In the genomic region with DNA sequence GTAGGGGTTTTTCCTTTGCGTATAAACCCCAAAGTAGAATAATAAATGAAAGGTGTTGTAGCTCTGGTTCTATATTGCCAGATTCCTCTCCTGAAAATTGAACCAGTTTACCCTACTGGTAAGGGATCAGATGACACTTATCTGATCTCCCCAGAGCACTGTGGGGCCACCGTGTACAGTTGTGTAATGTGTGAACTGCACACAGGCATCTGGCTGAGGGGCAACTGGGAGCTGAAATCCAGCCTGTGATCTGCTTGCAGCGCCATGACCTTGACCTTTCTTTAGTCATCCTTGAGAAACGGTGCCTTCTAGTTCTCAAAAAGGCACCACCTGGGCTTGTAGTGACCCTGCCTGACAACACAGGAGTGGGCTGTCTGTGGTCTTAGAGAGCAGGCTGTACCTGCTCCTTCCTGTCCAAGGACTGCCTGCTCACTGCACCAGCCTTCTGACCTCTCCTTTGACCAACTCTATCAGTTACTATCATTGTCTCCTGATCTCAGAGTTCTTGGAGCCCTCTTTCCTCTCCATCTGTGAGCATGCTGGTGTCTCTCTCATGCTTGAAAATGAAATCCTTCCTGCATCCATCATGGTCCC, we compare ENCODE assay signal across 27 cellular contexts. TPM values are rescaled to one million over a fixed set of nuclear protein-coding genes. Genes with fewer than 3 reads are reported as not detected.
DNase-seq lines count a peak whose midpoint lies in the region; FAIRE-seq and TF ChIP-seq lines count a peak whose summit lies in the region.
"Had no signal": no experiment of that assay in that cellular context is flagged by ENCODE, and none has a peak within 500 bp of the region (broad histone marks: within the 10 kb centered on the region; RNA-seq: fewer than 3 reads in every experiment).

No MANE protein-coding gene starts in this region.

- no peak for TF ChIP-seq EP300 in H1 (IDR thresholded peaks at IDR 0.05; ENCODE audit: borderline replicate concordance in 1 of 2, low read depth in 2 of 2, low read length in 2 of 2)

- no peaks in the 10 kb centered on the region; the same call in 1 of the 2 replicates for H3K23me2 ChIP-seq in H1 (ENCODE audit: low read depth, low read length)

- no peak overlapping the region for H3K4me3 Mint-ChIP-seq in type B pancreatic cell
- no peak overlapping the region for H3K4me3 Mint-ChIP-seq in endothelial cell (ENCODE audit: unreplicated experiment)
- H3K4me3 Mint-ChIP-seq: CD4-positive, alpha-beta memory T cell; mesothelial cell of epicardium; neural crest cell; T-helper 2 cell treated with Interferon-gamma antibody and Interleukin-4, amounts not matched to agents 5 μg/mL and 100 μg/mL, for 36 hours had no signal

- CTCF ChIA-PET in H1 (lab: Charles Lee; ENCODE audit: partially characterized antibody): interaction anchor here (0.6 to 2.7 kb wide), 12 partner anchors 10 to 88 kb away, joined by 3 to 15 read pairs (median 4); no protein-coding TSS in a partner anchor

- H3K27ac ChIP-seq in cardiac muscle cell (peak overlapping the region; percentile 42), right atrium auricular region (no peak overlapping the region), H1 (ENCODE audit: low read depth, low read length) (no peak overlapping the region)
- H3K27ac ChIP-seq: PC-9, spleen, uterus had no signal

- H3K4me3 ChIP-seq in cardiac muscle cell: no peak overlapping the region
- no peak overlapping the region for H3K4me3 ChIP-seq in right atrium auricular region
- no peak overlapping the region for H3K4me3 ChIP-seq in NB4 (ENCODE audit: low read depth, low read length)
- H3K4me3 ChIP-seq in H1 (ENCODE audit: extremely low read depth in 1 of 4, insufficient read depth in 2 of 4, low read depth in 3 of 4, low read length in 4 of 4): no peak overlapping the region
- H3K4me3 ChIP-seq: PC-9, spleen, uterus had no signal

- H3K23ac ChIP-seq in H1 (ENCODE audit: insufficient read length): no peak overlapping the region

- H3K27me3 ChIP-seq in cardiac muscle cell: no peaks in the 10 kb centered on the region
- no peaks in the 10 kb centered on the region for H3K27me3 ChIP-seq in right atrium auricular region
- no peaks in the 10 kb centered on the region for H3K27me3 ChIP-seq in H1 (replicated peaks in 1 of 4; ENCODE audit: control insufficient read depth in 3 of 4, extremely low read depth in 1 of 4, insufficient read depth in 3 of 4, low read length in 3 of 4)
- H3K27me3 ChIP-seq: spleen, uterus had no signal

- no peak overlapping the region for H2BK120ac ChIP-seq in H1 (replicated peaks; ENCODE audit: low read depth, low read length)

- TF ChIP-seq POLR2A in NB4 (IDR thresholded peaks at IDR 0.05; ENCODE audit: extremely low read depth, insufficient read length): no peak
- TF ChIP-seq POLR2A in H1 (IDR thresholded peaks at IDR 0.05; ENCODE audit: control extremely low read depth in 1 of 2, low read depth in 2 of 2, low read length in 2 of 2): no peak

- peak overlapping the region; percentile 80; the same call in 1 of the 2 replicates for H2AFZ ChIP-seq in H1 (ENCODE audit: low read length)
- H2AFZ ChIP-seq: PC-9 had no signal

- no peaks in the 10 kb centered on the region for H3K27me3 Mint-ChIP-seq in type B pancreatic cell
- no peaks in the 10 kb centered on the region for H3K27me3 Mint-ChIP-seq in endothelial cell (ENCODE audit: unreplicated experiment)

- no peak for FAIRE-seq in H1 (lab: Jason Lieb, UNC)

- no peak overlapping the region for H2BK12ac ChIP-seq in H1 (ENCODE audit: low read depth, low read length)

- H4K8ac ChIP-seq in H1 (ENCODE audit: extremely low read depth, insufficient read depth, low read length): no peak overlapping the region

- no peaks in the 10 kb centered on the region for H3K9me3 Mint-ChIP-seq in type B pancreatic cell
- H3K9me3 Mint-ChIP-seq in endothelial cell (ENCODE audit: unreplicated experiment): no peaks in the 10 kb centered on the region
- H3K9me3 Mint-ChIP-seq: activated naive CD4-positive, alpha-beta T cell treated with anti-CD3 and anti-CD28 coated beads, Interleukin-2, amount 50 U/mL, for 72 hours; CD4-positive, alpha-beta memory T cell; mesothelial cell of epicardium; neural crest cell; T-helper 2 cell treated with Interferon-gamma antibody and Interleukin-4, amounts not matched to agents 5 μg/mL and 100 μg/mL, for 36 hours had no signal

- no peak overlapping the region for H3K4me2 ChIP-seq in H1 (ENCODE audit: insufficient read depth in 1 of 2, low read depth in 2 of 2, low read length in 2 of 2)
- H3K4me2 ChIP-seq: PC-9 had no signal

- H3K79me1 ChIP-seq in H1 (ENCODE audit: low read depth, low read length): no peaks in the 10 kb centered on the region

- H4K91ac ChIP-seq in H1 (replicated peaks; ENCODE audit: insufficient read length, low read length): no peak overlapping the region

- peaks cover 9% of the 10 kb centered on the region for H3K4me1 Mint-ChIP-seq in type B pancreatic cell (ENCODE audit: unreplicated experiment)
- peaks cover 11% of the 10 kb centered on the region for H3K4me1 Mint-ChIP-seq in endothelial cell (ENCODE audit: unreplicated experiment)

- no peak overlapping the region for H2BK5ac ChIP-seq in H1 (ENCODE audit: low read depth, low read length)

- POLR2A ChIA-PET in H1 (lab: Charles Lee; ENCODE audit: partially characterized antibody): no interaction called here

- H2AK5ac ChIP-seq in H1 (ENCODE audit: low read depth, low read length): no peak overlapping the region

- WGBS in H1 (ENCODE audit: extremely low coverage in 1 of 2, insufficient coverage in 1 of 2, insufficient read length in 1 of 2, insufficient replicate concordance in 2 of 2, low coverage in 1 of 2, low lambda C conversion rate in 2 of 2, missing lambda C conversion rate in 1 of 2), 2 experiments: 84% methylated on average over 4 of the region's 4 CpGs; no CpG with 5 or more reads in 1 of the 2 experiments

- H3K4me1 ChIP-seq in cardiac muscle cell (ENCODE audit: low read depth) (peaks cover 8% of the 10 kb centered on the region), right atrium auricular region (no peaks in the 10 kb centered on the region), H1 (replicated peaks in 1 of 4; ENCODE audit: control insufficient read depth in 3 of 4, insufficient read depth in 4 of 4, low read length in 3 of 4) (no peaks in the 10 kb centered on the region)
- H3K4me1 ChIP-seq: spleen, uterus had no signal

- no peak overlapping the region for H2BK15ac ChIP-seq in H1 (ENCODE audit: low read length)

- no peak for TF ChIP-seq CTCF in cardiac muscle cell (IDR thresholded peaks at IDR 0.05; ENCODE audit: low read depth, low read length)
- TF ChIP-seq CTCF in right atrium auricular region (IDR thresholded peaks at IDR 0.05): no peak
- no peak for TF ChIP-seq CTCF in NB4 (IDR thresholded peaks at IDR 0.05; ENCODE audit: low read depth, low read length)
- TF ChIP-seq CTCF in H1 (IDR thresholded peaks at IDR 0.05; ENCODE audit: control extremely low read depth in 1 of 3, insufficient read depth in 1 of 3, low read depth in 1 of 3, low read length in 3 of 3): no peak
- TF ChIP-seq CTCF in type B pancreatic cell (conservative IDR thresholded peaks at IDR 0.05): peak; percentile 25
- no peak for TF ChIP-seq CTCF in endothelial cell (IDR thresholded peaks at IDR 0.05; ENCODE audit: unreplicated experiment)

- no peak overlapping the region for H3K14ac ChIP-seq in H1 (ENCODE audit: insufficient read length)

- H3K9ac ChIP-seq in H1 (replicated peaks in 1 of 4; ENCODE audit: extremely low read depth in 1 of 4, low read depth in 3 of 4, low read length in 3 of 4): no peak overlapping the region

- H4K20me1 ChIP-seq in H1 (replicated peaks in 1 of 2; ENCODE audit: control insufficient read depth in 1 of 2, insufficient read depth in 2 of 2, low read length in 2 of 2): no peaks in the 10 kb centered on the region

- H3K36me3 ChIP-seq in cardiac muscle cell (no peaks in the 10 kb centered on the region), right atrium auricular region (no peaks in the 10 kb centered on the region), H1 (ENCODE audit: control insufficient read depth in 2 of 4, insufficient read depth in 4 of 4, low read length in 3 of 4) (no peaks in the 10 kb centered on the region)
- H3K36me3 ChIP-seq: spleen, uterus had no signal

- no peak overlapping the region for H4K5ac ChIP-seq in H1 (ENCODE audit: insufficient read length, low read depth, low read length)

- no peak for TF ChIP-seq RAD21 in H1 (IDR thresholded peaks at IDR 0.05 in 1 of 2, conservative IDR thresholded peaks at IDR 0.05 in 1 of 2; ENCODE audit: low read depth in 2 of 2, low read length in 2 of 2)

- H3K56ac ChIP-seq in H1 (replicated peaks; ENCODE audit: insufficient read length, low read depth, low read length): no peak overlapping the region

- no peaks in the 10 kb centered on the region for H3K36me3 Mint-ChIP-seq in type B pancreatic cell
- H3K36me3 Mint-ChIP-seq in endothelial cell (ENCODE audit: low read depth, unreplicated experiment): no peaks in the 10 kb centered on the region
- H3K36me3 Mint-ChIP-seq: activated naive CD4-positive, alpha-beta T cell treated with anti-CD3 and anti-CD28 coated beads, Interleukin-2, amount 50 U/mL, for 72 hours; CD4-positive, alpha-beta memory T cell; mesothelial cell of epicardium had no signal

- no peaks in the 10 kb centered on the region for H3K79me2 ChIP-seq in H1 (ENCODE audit: control insufficient read depth in 1 of 2, insufficient read depth in 2 of 2, low read length in 2 of 2)

- no peak overlapping the region for H3K4ac ChIP-seq in H1 (replicated peaks; ENCODE audit: insufficient read length, low read depth, low read length)

- no peaks in the 10 kb centered on the region for H3K9me3 ChIP-seq in cardiac muscle cell (ENCODE audit: low read depth)
- no peaks in the 10 kb centered on the region for H3K9me3 ChIP-seq in right atrium auricular region
- no peaks in the 10 kb centered on the region for H3K9me3 ChIP-seq in H1 (ENCODE audit: insufficient read depth in 2 of 2, low read depth in 1 of 2, low read length in 1 of 2)
- H3K9me3 ChIP-seq: spleen, uterus had no signal

- peak in 1 of 2 donors; percentile 5 for DNase-seq in cardiac muscle cell (ENCODE audit: low read depth in 1 of 2, low spot score in 1 of 2)
- DNase-seq in right atrium auricular region (ENCODE audit: low spot score): no peak
- peak; percentile 69 for DNase-seq in NB4 (ENCODE audit: low read depth)
- no peak for DNase-seq in H1 (ENCODE audit: low read depth in 1 of 2, low spot score in 2 of 2)
- no peak for DNase-seq in type B pancreatic cell (ENCODE audit: extremely low spot score, unreplicated experiment)
- DNase-seq in CD1c-positive myeloid dendritic cell (ENCODE audit: extremely low spot score): no peak
- DNase-seq in endothelial cell (ENCODE audit: low spot score): no peak
- DNase-seq in effector CD8-positive, alpha-beta T cell (lab: John Stamatoyannopoulos, UW): no peak
- DNase-seq: activated CD8-positive, alpha-beta memory T cell treated with anti-CD3 and anti-CD28 coated beads for 24 hours; CD4-positive, alpha-beta memory T cell; DMS79; NCI-H1436; NCI-H82; PC-9; SIG-M5; spleen; stimulated activated CD8-positive, alpha-beta memory T cell treated with anti-CD3 and anti-CD28 coated beads, Interleukin-4, amount 100 ng/mL, for 48 hours; substantia nigra; uterus had no signal

- H3K27ac Mint-ChIP-seq in type B pancreatic cell (no peak overlapping the region), endothelial cell (ENCODE audit: unreplicated experiment) (no peak overlapping the region)
- H3K27ac Mint-ChIP-seq: activated naive CD4-positive, alpha-beta T cell treated with anti-CD3 and anti-CD28 coated beads, Interleukin-2, amount 50 U/mL, for 72 hours; CD4-positive, alpha-beta memory T cell; mesothelial cell of epicardium; progenitor cell of endocrine pancreas; T-helper 2 cell treated with Interferon-gamma antibody and Interleukin-4, amounts not matched to agents 5 μg/mL and 100 μg/mL, for 36 hours had no signal

- H2BK20ac ChIP-seq in H1 (ENCODE audit: low read length): no peak overlapping the region

- no peak overlapping the region for H3K18ac ChIP-seq in H1 (ENCODE audit: extremely low read depth, low read length)

RNA-seq across cellular contexts. Expression of a gene that starts 40.2 kb away (rescaled TPM):
- total RNA-seq in cardiac muscle cell (0.21 TPM in 1 of 2 replicates, not detected in the other), right atrium auricular region (under 1 TPM in 1 of 2 donors, not detected in 1; 0.08 TPM), type B pancreatic cell (ENCODE audit: low replicate concordance) (not detected in 2 replicates), endothelial cell (ENCODE audit: unreplicated experiment) (not detected)
- polyA plus RNA-seq in cardiac muscle cell (not detected in 2 replicates), H1 (2011; rRNA removed) (not detected in 2 replicates)
- total RNA-seq in H1 (2021; fragmentation: NEBNext Ultra II Directional; extraction: Animal tissue kit (Norgen Biotek cat#: 25700)): not detected in 2 replicates
- polyA plus RNA-seq in H1 (2011; cell fraction: cytosol; rRNA removed): not detected
- not detected for polyA plus RNA-seq in H1 (2011; cell fraction: nucleus; rRNA removed)
- polyA plus RNA-seq in H1 (2012, experiment 1 of 2): not detected in 4 replicates
- not detected for polyA plus RNA-seq in H1 (2012, experiment 2 of 2)
- polyA plus RNA-seq in H1 (2013, experiment 1 of 2): 0.02 TPM
- polyA plus RNA-seq in H1 (2013, experiment 2 of 2): not detected
- not detected in 2 replicates for polyA minus RNA-seq in H1 (2011; rRNA and poly(A)+ RNA removed)
- not detected for polyA minus RNA-seq in H1 (2011; cell fraction: cytosol; rRNA and poly(A)+ RNA removed)
- not detected for polyA minus RNA-seq in H1 (2011; cell fraction: nucleus; rRNA and poly(A)+ RNA removed)
- total RNA-seq: activated naive CD4-positive, alpha-beta T cell treated with anti-CD3 and anti-CD28 coated beads, Interleukin-2, amount 50 U/mL, for 72 hours; CD4-positive, alpha-beta memory T cell; HT-29; kidney epithelial cell; neural crest cell; spleen had no signal
- polyA plus RNA-seq: AG04450; CD4-positive, alpha-beta memory T cell; spleen had no signal

RNA-seq across cellular contexts. Expression of a gene that starts 56.2 kb away (rescaled TPM):
- total RNA-seq in cardiac muscle cell: 6.8 and 7.0 TPM in 2 replicates
- polyA plus RNA-seq in cardiac muscle cell: 3.8 and 4.4 TPM in 2 replicates
- 10 to 100 TPM in 1 of 2 donors, 1 to 10 TPM in 1; 7.2 to 12.0 TPM for total RNA-seq in right atrium auricular region
- 10.9 and 11.4 TPM in 2 replicates for total RNA-seq in H1 (2021; fragmentation: NEBNext Ultra II Directional; extraction: Animal tissue kit (Norgen Biotek cat#: 25700))
- 2.2 and 3.7 TPM in 2 replicates for polyA plus RNA-seq in H1 (2011; rRNA removed)
- 3.4 TPM for polyA plus RNA-seq in H1 (2011; cell fraction: cytosol; rRNA removed)
- polyA plus RNA-seq in H1 (2011; cell fraction: nucleus; rRNA removed): 2.7 TPM
- polyA plus RNA-seq in H1 (2012, experiment 1 of 2): 3.0 to 6.3 TPM (median 4.2 TPM) in 4 replicates
- 0.38 TPM for polyA plus RNA-seq in H1 (2012, experiment 2 of 2)
- 11.1 TPM for polyA plus RNA-seq in H1 (2013, experiment 1 of 2)
- 12.4 TPM for polyA plus RNA-seq in H1 (2013, experiment 2 of 2)
- 24.4 and 34.0 TPM in 2 replicates for polyA minus RNA-seq in H1 (2011; rRNA and poly(A)+ RNA removed)
- 9.8 TPM for polyA minus RNA-seq in H1 (2011; cell fraction: cytosol; rRNA and poly(A)+ RNA removed)
- polyA minus RNA-seq in H1 (2011; cell fraction: nucleus; rRNA and poly(A)+ RNA removed): 11.9 TPM
- 7.8 and 17.4 TPM in 2 replicates for total RNA-seq in type B pancreatic cell (ENCODE audit: low replicate concordance)
- total RNA-seq in endothelial cell (ENCODE audit: unreplicated experiment): 22.2 TPM
